In the genomic region with DNA sequence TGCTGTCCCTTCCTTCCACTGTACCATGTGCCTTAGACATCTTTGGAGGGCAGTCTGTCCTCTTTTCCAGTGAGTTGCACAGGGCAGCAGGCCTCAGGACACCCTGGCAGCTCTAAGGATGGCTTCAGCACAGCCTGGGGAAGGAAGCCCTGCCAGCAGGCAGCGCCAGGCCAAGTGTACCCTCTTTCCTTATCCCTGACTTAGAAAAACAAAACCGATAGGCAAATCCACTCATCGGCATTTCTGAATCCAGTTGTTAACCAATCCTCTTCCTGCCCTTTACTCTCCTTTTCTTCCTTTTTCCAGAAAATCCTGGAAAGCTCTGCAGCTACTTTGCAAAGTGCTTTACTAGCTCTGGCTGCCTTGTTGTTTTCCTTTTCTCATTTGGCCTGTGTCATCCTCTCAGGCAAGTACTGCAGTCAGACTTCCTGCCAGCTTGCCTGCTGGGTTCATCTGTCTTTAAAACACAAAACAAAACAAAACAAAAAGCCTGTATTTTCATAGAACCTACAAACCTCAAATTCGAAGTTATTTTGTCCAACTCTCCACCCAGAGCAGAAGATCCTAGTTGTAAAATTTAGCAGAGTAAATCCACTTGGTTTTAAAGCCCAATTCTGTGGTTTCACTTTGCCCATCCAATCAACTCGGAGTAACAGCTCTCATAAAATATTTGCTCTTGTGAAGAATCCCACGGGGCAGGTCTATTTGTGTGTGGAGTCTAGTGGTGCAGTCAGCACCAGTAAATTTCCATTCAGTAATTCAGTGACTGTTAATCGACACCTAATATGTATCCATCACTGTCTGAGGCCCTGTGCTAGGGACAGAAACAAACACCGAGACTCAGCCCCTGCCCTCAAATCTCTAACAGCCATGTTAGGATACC, we compare ENCODE assay signal across 1 cellular context.
A peak's percentile ranks its signal among the peaks of the same experiment; 100 is the strongest.
TF ChIP-seq lines count a peak whose summit lies in the region.

No MANE protein-coding gene starts in this region.

TF ChIP-seq in HepG2, 621 proteins besides CTCF, POLR2A, EP300 and RAD21 (continued from another document and continues in another):
- 0 out of 2 replicates have a peak, but pooled peaks have one; percentile 71 for TF ChIP-seq STAT6 (CRISPR knock-in tag; IDR thresholded peaks at IDR 0.05; ENCODE audit: borderline replicate concordance)
- peak; percentile 70 for TF ChIP-seq MYPOP (CRISPR knock-in tag; IDR thresholded peaks at IDR 0.05)
- TF ChIP-seq, protein P1, sequence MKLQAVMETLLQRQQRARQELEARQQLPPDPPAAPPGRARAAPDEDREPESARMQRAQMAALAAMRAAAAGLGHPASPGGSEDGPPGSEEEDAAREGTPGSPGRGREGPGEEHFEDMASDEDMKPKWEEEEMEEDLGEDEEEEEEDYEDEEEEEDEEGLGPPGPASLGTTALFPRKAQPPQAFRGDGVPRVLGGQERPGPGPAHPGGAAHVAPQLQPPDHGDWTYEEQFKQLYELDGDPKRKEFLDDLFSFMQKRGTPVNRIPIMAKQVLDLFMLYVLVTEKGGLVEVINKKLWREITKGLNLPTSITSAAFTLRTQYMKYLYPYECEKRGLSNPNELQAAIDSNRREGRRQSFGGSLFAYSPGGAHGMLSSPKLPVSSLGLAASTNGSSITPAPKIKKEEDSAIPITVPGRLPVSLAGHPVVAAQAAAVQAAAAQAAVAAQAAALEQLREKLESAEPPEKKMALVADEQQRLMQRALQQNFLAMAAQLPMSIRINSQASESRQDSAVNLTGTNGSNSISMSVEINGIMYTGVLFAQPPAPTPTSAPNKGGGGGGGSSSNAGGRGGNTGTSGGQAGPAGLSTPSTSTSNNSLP (IDR thresholded peaks at IDR 0.05; ENCODE audit: low read depth, low read length): peak; percentile 55; the same call in 1 of the 2 replicates
- no peak for TF ChIP-seq HOMEZ (CRISPR knock-in tag; IDR thresholded peaks at IDR 0.05; ENCODE audit: low read depth)
- TF ChIP-seq ZSCAN25 (CRISPR knock-in tag; IDR thresholded peaks at IDR 0.05): peak; percentile 38; the same call in 1 of the 2 replicates
- TF ChIP-seq ZNF17 (CRISPR knock-in tag; IDR thresholded peaks at IDR 0.05): no peak
- no peak for TF ChIP-seq GTF2F1 (IDR thresholded peaks at IDR 0.05; ENCODE audit: low read length)
- TF ChIP-seq ESRRA (CRISPR knock-in tag; IDR thresholded peaks at IDR 0.05; ENCODE audit: low read depth): peak; percentile 64; the same call in 1 of the 2 replicates
- TF ChIP-seq BCL6 (CRISPR knock-in tag; IDR thresholded peaks at IDR 0.05): peak; percentile 79
- TF ChIP-seq FOXO1 (CRISPR knock-in tag; IDR thresholded peaks at IDR 0.05): no peak
- TF ChIP-seq, protein P2, sequence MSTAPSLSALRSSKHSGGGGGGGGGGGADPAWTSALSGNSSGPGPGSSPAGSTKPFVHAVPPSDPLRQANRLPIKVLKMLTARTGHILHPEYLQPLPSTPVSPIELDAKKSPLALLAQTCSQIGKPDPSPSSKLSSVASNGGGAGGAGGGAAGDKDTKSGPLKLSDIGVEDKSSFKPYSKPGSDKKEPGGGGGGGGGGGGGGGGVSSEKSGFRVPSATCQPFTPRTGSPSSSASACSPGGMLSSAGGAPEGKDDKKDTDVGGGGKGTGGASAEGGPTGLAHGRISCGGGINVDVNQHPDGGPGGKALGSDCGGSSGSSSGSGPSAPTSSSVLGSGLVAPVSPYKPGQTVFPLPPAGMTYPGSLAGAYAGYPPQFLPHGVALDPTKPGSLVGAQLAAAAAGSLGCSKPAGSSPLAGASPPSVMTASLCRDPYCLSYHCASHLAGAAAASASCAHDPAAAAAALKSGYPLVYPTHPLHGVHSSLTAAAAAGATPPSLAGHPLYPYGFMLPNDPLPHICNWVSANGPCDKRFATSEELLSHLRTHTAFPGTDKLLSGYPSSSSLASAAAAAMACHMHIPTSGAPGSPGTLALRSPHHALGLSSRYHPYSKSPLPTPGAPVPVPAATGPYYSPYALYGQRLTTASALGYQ (CRISPR knock-in tag; IDR thresholded peaks at IDR 0.05): 0 out of 2 replicates have a peak, but pooled peaks have one; percentile 39
- TF ChIP-seq TRIM24 (CRISPR knock-in tag; IDR thresholded peaks at IDR 0.05): no peak
- no peak for TF ChIP-seq PRMT3 (CRISPR knock-in tag; IDR thresholded peaks at IDR 0.05; ENCODE audit: borderline replicate concordance, low read depth)
- TF ChIP-seq ZNF616 (CRISPR knock-in tag; IDR thresholded peaks at IDR 0.05; ENCODE audit: low read depth): no peak
- no peak for TF ChIP-seq ZNF333 (CRISPR knock-in tag; IDR thresholded peaks at IDR 0.05; ENCODE audit: borderline replicate concordance)
- TF ChIP-seq, protein P3, sequence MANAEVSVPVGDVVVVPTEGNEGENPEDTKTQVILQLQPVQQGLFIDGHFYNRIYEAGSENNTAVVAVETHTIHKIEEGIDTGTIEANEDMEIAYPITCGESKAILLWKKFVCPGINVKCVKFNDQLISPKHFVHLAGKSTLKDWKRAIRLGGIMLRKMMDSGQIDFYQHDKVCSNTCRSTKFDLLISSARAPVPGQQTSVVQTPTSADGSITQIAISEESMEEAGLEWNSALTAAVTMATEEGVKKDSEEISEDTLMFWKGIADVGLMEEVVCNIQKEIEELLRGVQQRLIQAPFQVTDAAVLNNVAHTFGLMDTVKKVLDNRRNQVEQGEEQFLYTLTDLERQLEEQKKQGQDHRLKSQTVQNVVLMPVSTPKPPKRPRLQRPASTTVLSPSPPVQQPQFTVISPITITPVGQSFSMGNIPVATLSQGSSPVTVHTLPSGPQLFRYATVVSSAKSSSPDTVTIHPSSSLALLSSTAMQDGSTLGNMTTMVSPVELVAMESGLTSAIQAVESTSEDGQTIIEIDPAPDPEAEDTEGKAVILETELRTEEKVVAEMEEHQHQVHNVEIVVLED (CRISPR knock-in tag; IDR thresholded peaks at IDR 0.05; ENCODE audit: borderline replicate concordance): no peak
- no peak for TF ChIP-seq ZSCAN20 (CRISPR knock-in tag; IDR thresholded peaks at IDR 0.05; ENCODE audit: borderline replicate concordance)
- 0 out of 2 replicates have a peak, but pooled peaks have one; percentile 54 for TF ChIP-seq ZNF234 (CRISPR knock-in tag; conservative IDR thresholded peaks at IDR 0.05)
- TF ChIP-seq NFIC (IDR thresholded peaks at IDR 0.05; ENCODE audit: low read length): peak; percentile 59; the same call in 1 of the 2 replicates
- TF ChIP-seq, protein P4, sequence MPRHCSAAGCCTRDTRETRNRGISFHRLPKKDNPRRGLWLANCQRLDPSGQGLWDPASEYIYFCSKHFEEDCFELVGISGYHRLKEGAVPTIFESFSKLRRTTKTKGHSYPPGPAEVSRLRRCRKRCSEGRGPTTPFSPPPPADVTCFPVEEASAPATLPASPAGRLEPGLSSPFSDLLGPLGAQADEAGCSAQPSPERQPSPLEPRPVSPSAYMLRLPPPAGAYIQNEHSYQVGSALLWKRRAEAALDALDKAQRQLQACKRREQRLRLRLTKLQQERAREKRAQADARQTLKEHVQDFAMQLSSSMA (CRISPR knock-in tag; IDR thresholded peaks at IDR 0.05): no peak
- TF ChIP-seq ZBTB7A (CRISPR knock-in tag; IDR thresholded peaks at IDR 0.05): no peak
- TF ChIP-seq ZNF292 (CRISPR knock-in tag; IDR thresholded peaks at IDR 0.05; ENCODE audit: borderline replicate concordance, low read depth): peak; percentile 48; the same call in 1 of the 2 replicates
- no peak for TF ChIP-seq GMEB2 (CRISPR knock-in tag; IDR thresholded peaks at IDR 0.05; ENCODE audit: low read depth)
- TF ChIP-seq GZF1 (CRISPR knock-in tag; IDR thresholded peaks at IDR 0.05): no peak
- TF ChIP-seq, protein P5, sequence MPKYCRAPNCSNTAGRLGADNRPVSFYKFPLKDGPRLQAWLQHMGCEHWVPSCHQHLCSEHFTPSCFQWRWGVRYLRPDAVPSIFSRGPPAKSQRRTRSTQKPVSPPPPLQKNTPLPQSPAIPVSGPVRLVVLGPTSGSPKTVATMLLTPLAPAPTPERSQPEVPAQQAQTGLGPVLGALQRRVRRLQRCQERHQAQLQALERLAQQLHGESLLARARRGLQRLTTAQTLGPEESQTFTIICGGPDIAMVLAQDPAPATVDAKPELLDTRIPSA (CRISPR knock-in tag; IDR thresholded peaks at IDR 0.05; ENCODE audit: borderline replicate concordance): no peak
- no peak for TF ChIP-seq IKZF4 (CRISPR knock-in tag; IDR thresholded peaks at IDR 0.05; ENCODE audit: borderline replicate concordance, low read depth, not compliant biosample characterization)
- TF ChIP-seq, protein P6, sequence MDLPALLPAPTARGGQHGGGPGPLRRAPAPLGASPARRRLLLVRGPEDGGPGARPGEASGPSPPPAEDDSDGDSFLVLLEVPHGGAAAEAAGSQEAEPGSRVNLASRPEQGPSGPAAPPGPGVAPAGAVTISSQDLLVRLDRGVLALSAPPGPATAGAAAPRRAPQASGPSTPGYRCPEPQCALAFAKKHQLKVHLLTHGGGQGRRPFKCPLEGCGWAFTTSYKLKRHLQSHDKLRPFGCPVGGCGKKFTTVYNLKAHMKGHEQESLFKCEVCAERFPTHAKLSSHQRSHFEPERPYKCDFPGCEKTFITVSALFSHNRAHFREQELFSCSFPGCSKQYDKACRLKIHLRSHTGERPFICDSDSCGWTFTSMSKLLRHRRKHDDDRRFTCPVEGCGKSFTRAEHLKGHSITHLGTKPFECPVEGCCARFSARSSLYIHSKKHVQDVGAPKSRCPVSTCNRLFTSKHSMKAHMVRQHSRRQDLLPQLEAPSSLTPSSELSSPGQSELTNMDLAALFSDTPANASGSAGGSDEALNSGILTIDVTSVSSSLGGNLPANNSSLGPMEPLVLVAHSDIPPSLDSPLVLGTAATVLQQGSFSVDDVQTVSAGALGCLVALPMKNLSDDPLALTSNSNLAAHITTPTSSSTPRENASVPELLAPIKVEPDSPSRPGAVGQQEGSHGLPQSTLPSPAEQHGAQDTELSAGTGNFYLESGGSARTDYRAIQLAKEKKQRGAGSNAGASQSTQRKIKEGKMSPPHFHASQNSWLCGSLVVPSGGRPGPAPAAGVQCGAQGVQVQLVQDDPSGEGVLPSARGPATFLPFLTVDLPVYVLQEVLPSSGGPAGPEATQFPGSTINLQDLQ (CRISPR knock-in tag; IDR thresholded peaks at IDR 0.05): no peak
- no peak for TF ChIP-seq AGO1 (IDR thresholded peaks at IDR 0.05; ENCODE audit: low read depth, low read length, poor library complexity, severe bottlenecking)
- no peak for TF ChIP-seq ZBTB33 (CRISPR knock-in tag; IDR thresholded peaks at IDR 0.05)
- TF ChIP-seq STAG1 (CRISPR knock-in tag; IDR thresholded peaks at IDR 0.05): no peak
- TF ChIP-seq TP53 (CRISPR knock-in tag; conservative IDR thresholded peaks at IDR 0.05): no peak
- no peak for TF ChIP-seq ZNF550 (CRISPR knock-in tag; IDR thresholded peaks at IDR 0.05; ENCODE audit: borderline replicate concordance)
- no peak for TF ChIP-seq ZNF33B (CRISPR knock-in tag; IDR thresholded peaks at IDR 0.05)
- peak; percentile 84 for TF ChIP-seq ZFX (CRISPR knock-in tag; IDR thresholded peaks at IDR 0.05; ENCODE audit: low read depth)
- no peak; the same call in 1 of the 2 replicates for TF ChIP-seq KMT2A (CRISPR knock-in tag; IDR thresholded peaks at IDR 0.05)
